15 cellular contexts compared by ENCODE assay signal in the genomic region with DNA sequence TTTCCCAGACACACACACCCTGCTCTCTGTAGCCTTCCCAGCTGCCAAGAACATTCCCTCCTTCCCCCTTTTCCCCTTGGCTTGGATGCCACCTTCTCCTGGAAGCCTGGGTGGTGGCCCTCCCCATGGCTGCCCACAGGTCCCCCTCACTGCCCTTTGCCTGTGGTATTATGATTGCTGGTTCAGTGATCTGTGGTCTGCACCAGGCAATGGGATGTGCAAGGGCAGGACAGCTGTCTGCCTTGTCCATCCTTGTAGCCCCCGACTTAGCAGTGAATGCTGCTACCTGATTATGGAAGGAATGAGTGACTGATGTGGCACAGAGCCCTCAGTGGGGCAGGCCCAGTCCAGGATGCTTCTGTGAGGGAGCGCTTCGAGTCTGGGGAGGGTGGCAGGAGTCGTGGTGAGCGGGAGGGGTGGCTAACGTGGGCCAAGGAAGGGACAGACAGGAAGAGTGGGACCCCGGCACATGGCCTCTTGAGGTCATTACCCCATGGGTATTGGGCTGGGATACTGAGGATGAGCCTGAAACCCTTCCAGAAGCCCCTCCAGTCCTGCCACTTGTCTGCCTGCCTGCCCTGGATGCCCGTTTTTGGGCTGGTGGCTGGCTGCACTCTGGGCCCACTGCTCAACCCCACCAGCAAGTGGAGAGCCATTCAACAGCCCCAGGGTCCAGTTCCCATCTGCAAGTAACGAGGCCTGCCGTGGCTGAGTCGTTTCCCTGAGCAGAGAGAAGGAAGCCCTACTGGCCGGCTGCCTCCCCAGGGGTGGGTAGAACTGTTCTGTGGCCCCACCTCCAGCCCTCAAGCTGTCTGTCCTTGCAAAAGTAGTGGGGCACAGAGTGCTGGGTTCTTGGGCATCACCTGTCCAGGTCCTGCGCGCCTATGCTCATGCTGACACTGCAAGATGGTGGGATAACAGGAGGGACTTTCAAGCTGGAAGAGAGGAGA. TPM values are rescaled to one million over a fixed set of nuclear protein-coding genes. Genes with fewer than 3 reads are reported as not detected.
DNase-seq lines count a peak whose midpoint lies in the region; ATAC-seq, FAIRE-seq and TF ChIP-seq lines count a peak whose summit lies in the region.
"Had no signal": no experiment of that assay in that cellular context is flagged by ENCODE, and none has a peak within 500 bp of the region (broad histone marks: within the 10 kb centered on the region; RNA-seq: fewer than 3 reads in every experiment).

No MANE protein-coding gene starts in this region.

- no peak overlapping the region for H2BK20ac ChIP-seq in H9 (ENCODE audit: low read depth, low read length, poor library complexity, severe bottlenecking)

- H3K9me3 Mint-ChIP-seq in H9 = no peaks in the 10 kb centered on the region
- H3K9me3 Mint-ChIP-seq in activated naive CD8-positive, alpha-beta T cell (ENCODE audit: low read depth) = no peaks in the 10 kb centered on the region
- H3K9me3 Mint-ChIP-seq in stimulated activated naive CD8-positive, alpha-beta T cell treated with anti-CD3 and anti-CD28 coated beads, Interleukin-15, amount 100 ng/mL, for 72 hours = no peaks in the 10 kb centered on the region
- H3K9me3 Mint-ChIP-seq: CD4-positive, alpha-beta T cell had no signal

- no peak overlapping the region for H2BK15ac ChIP-seq in H9 (ENCODE audit: low read depth, low read length)

- H2BK5ac ChIP-seq in H9 (ENCODE audit: insufficient read length, low read length) = no peak overlapping the region

- no peaks in the 10 kb centered on the region for H3K79me1 ChIP-seq in H9 (ENCODE audit: insufficient read depth, low read depth, low read length, poor library complexity, severe bottlenecking)

- WGBS in H9 (ENCODE audit: extremely low coverage, insufficient read length, low lambda C conversion rate) = no CpG with 5 or more reads among the region's 14 CpGs

- H3K9me1 ChIP-seq in keratinocyte (ENCODE audit: control insufficient read depth, extremely low read depth, insufficient read depth, low read length) = peaks cover 11% of the 10 kb centered on the region

- no peak overlapping the region for H3T11ph ChIP-seq in H9 (ENCODE audit: low read length)

- H3K9me3 ChIP-seq in H9 (ENCODE audit: control insufficient read depth, low read depth, low read length) (no peaks in the 10 kb centered on the region), keratinocyte (ENCODE audit: control insufficient read depth, low read depth, low read length) (no peaks in the 10 kb centered on the region)
- H3K9me3 ChIP-seq: heart right ventricle, left lung had no signal

- peak overlapping the region in 1 of 3 experiments; percentile 59; a peak in 1 of 7 replicates for H3K27ac Mint-ChIP-seq in H9
- H3K27ac Mint-ChIP-seq in activated naive CD8-positive, alpha-beta T cell = peak overlapping the region; percentile 46
- H3K27ac Mint-ChIP-seq in stimulated activated naive CD8-positive, alpha-beta T cell treated with anti-CD3 and anti-CD28 coated beads, Interleukin-15, amount 100 ng/mL, for 72 hours = peak overlapping the region in 1 of 2 donors; percentile 14
- H3K27ac Mint-ChIP-seq: CD4-positive, alpha-beta T cell had no signal

- H3K4ac ChIP-seq in H9 (ENCODE audit: low read depth, low read length) = no peak overlapping the region

- no peak overlapping the region for H2BK120ac ChIP-seq in H9 (ENCODE audit: low read depth, low read length, poor library complexity, severe bottlenecking)

- H3K79me2 ChIP-seq in H9 (ENCODE audit: insufficient read depth, low read length) (peaks cover 2% of the 10 kb centered on the region), keratinocyte (ENCODE audit: control insufficient read depth, insufficient read depth, low read length) (peaks cover 72% of the 10 kb centered on the region)
- H3K79me2 ChIP-seq: parathyroid adenoma had no signal

- peaks cover 6% of the 10 kb centered on the region in 2 experiments for H3K36me3 ChIP-seq in keratinocyte (ENCODE audit: control insufficient read depth in 2 of 2, extremely low read depth in 1 of 2, insufficient read depth in 2 of 2, low read length in 2 of 2)
- H3K36me3 ChIP-seq: left lung had no signal

- H3K9ac ChIP-seq in H9 (ENCODE audit: extremely low read depth, insufficient read length, low read length) = no peak overlapping the region
- peak overlapping the region; percentile 23 for H3K9ac ChIP-seq in keratinocyte (ENCODE audit: control insufficient read depth, extremely low read depth, insufficient read depth, low read length)
- H3K9ac ChIP-seq: parathyroid adenoma had no signal

- H2AK5ac ChIP-seq in H9 (ENCODE audit: insufficient read length, low read length) = no peak overlapping the region

- TF ChIP-seq CTCF in H9 (conservative IDR thresholded peaks at IDR 0.05) (no peak), keratinocyte (optimal IDR thresholded peaks at IDR 0.05 in 1 of 3, IDR thresholded peaks at IDR 0.05 in 1 of 3, conservative IDR thresholded peaks at IDR 0.05 in 1 of 3; ENCODE audit: extremely low read depth in 1 of 3, insufficient read depth in 2 of 3, low read length in 3 of 3) (no peak)

- H3K4me1 Mint-ChIP-seq in H9 = peaks cover 22 to 24% of the 10 kb centered on the region in 2 experiments
- H3K4me1 Mint-ChIP-seq in activated naive CD8-positive, alpha-beta T cell (ENCODE audit: low read depth) = peaks cover 23% of the 10 kb centered on the region
- H3K4me1 Mint-ChIP-seq in stimulated activated naive CD8-positive, alpha-beta T cell treated with anti-CD3 and anti-CD28 coated beads, Interleukin-15, amount 100 ng/mL, for 72 hours = peaks cover 61% of the 10 kb centered on the region

- H2AFZ ChIP-seq in H9 (ENCODE audit: low read length) (no peak overlapping the region), keratinocyte (ENCODE audit: control insufficient read depth, low read length) (no peak overlapping the region)
- H2AFZ ChIP-seq: parathyroid adenoma had no signal

- no peak overlapping the region for H2BK12ac ChIP-seq in H9 (ENCODE audit: insufficient read length, low read depth, low read length)

- no peaks in the 10 kb centered on the region for H3K36me3 Mint-ChIP-seq in H9 (ENCODE audit: insufficient read depth in 1 of 3, low read depth in 3 of 3)
- H3K36me3 Mint-ChIP-seq in activated naive CD8-positive, alpha-beta T cell = no peaks in the 10 kb centered on the region

- no peak for TF ChIP-seq POLR2A in GM12892 (IDR thresholded peaks at IDR 0.05; ENCODE audit: low read depth, low read length)

- FAIRE-seq in keratinocyte (lab: Jason Lieb, UNC) (peak; percentile 58), GM12892 (lab: Jason Lieb, UNC) (no peak)
- FAIRE-seq: endothelial cell of umbilical vein had no signal

- dilution Hi-C loops in keratinocyte (cut with MboI; ENCODE audit: extremely low pct_ligation_motif_present, low sequenced_read_pairs) = no loop called here

- no peak overlapping the region for H4K5ac ChIP-seq in H9 (ENCODE audit: insufficient read length, low read depth, low read length)

- H4K20me1 ChIP-seq in H9 (ENCODE audit: control insufficient read depth, insufficient read depth, insufficient read length) (no peaks in the 10 kb centered on the region), keratinocyte (ENCODE audit: control insufficient read depth, extremely low read depth, insufficient read depth, low read length) (peaks cover 8% of the 10 kb centered on the region)

- DNase-seq in H9 (no peak), keratinocyte (ENCODE audit: low read depth, low spot score) (no peak), ureter (ENCODE audit: low spot score) (no peak), GM12892 (ENCODE audit: insufficient read length) (no peak)
- DNase-seq in stimulated activated naive CD8-positive, alpha-beta T cell treated with anti-CD3 and anti-CD28 coated beads, Interleukin-15, amount 100 ng/mL, for 72 hours = no peak
- DNase-seq: CD4-positive, alpha-beta T cell; heart right ventricle; Kasumi-1; left lung; NCI-H2029 treated with DMSO at 0.1 percent for 48 hours; NK-92 treated with Interleukin-12 subunit alpha and Interleukin-12 subunit beta, amount 100 ng/mL, for 24 hours had no signal

- no peak overlapping the region for H3K18ac ChIP-seq in H9 (ENCODE audit: insufficient read length, low read depth, low read length)

- H3K4me3 ChIP-seq in keratinocyte (ENCODE audit: control insufficient read depth in 2 of 3, extremely low read depth in 1 of 3, insufficient read depth in 2 of 3, low read depth in 1 of 3, low read length in 3 of 3) = no peak overlapping the region
- H3K4me3 ChIP-seq: heart right ventricle, left lung had no signal

- no peak for ATAC-seq in stimulated activated naive CD8-positive, alpha-beta T cell treated with anti-CD3 and anti-CD28 coated beads, Interleukin-15, amount 100 ng/mL, for 72 hours
- ATAC-seq in GM19452 (IDR thresholded peaks at IDR 0.05; ENCODE audit: unreplicated experiment) = no peak
- ATAC-seq: heart right ventricle, left lung had no signal

- H3K27me3 Mint-ChIP-seq in H9 (ENCODE audit: low read depth) = no peaks in the 10 kb centered on the region
- no peaks in the 10 kb centered on the region for H3K27me3 Mint-ChIP-seq in activated naive CD8-positive, alpha-beta T cell
- H3K27me3 Mint-ChIP-seq in stimulated activated naive CD8-positive, alpha-beta T cell treated with anti-CD3 and anti-CD28 coated beads, Interleukin-15, amount 100 ng/mL, for 72 hours = peaks cover 7% of the 10 kb centered on the region

- H4K8ac ChIP-seq in H9 (replicated peaks; ENCODE audit: insufficient read length, low read depth, low read length) = peak overlapping the region; percentile 44

- no peak overlapping the region for H3K23ac ChIP-seq in H9 (ENCODE audit: insufficient read length, low read depth, low read length)

- H3K23me2 ChIP-seq in H9 (ENCODE audit: insufficient read length, low read depth, low read length, poor library complexity, severe bottlenecking) = peaks cover 3% of the 10 kb centered on the region

- H4K91ac ChIP-seq in H9 (ENCODE audit: insufficient read length, low read depth, low read length) = no peak overlapping the region

- H3K27ac ChIP-seq in H9 (ENCODE audit: insufficient read length, low read depth, low read length) (no peak overlapping the region), keratinocyte (ENCODE audit: control insufficient read depth, insufficient read depth, low read length) (no peak overlapping the region)
- H3K27ac ChIP-seq: left lung, parathyroid adenoma had no signal

- H3K4me1 ChIP-seq in H9 (ENCODE audit: insufficient read depth, low read length) = peaks cover 3% of the 10 kb centered on the region; the same call in 1 of the 2 replicates
- H3K4me1 ChIP-seq in keratinocyte (ENCODE audit: control insufficient read depth, extremely low read depth, insufficient read depth, low read length) = peaks cover 92% of the 10 kb centered on the region
- H3K4me1 ChIP-seq: parathyroid adenoma had no signal

- H3K27me3 ChIP-seq in H9 (ENCODE audit: insufficient read depth, low read length) (no peaks in the 10 kb centered on the region), keratinocyte (ENCODE audit: control insufficient read depth, extremely low read depth, insufficient read depth, low read length) (no peaks in the 10 kb centered on the region)
- H3K27me3 ChIP-seq: heart right ventricle, left lung had no signal

- H3K4me2 ChIP-seq in H9 (ENCODE audit: insufficient read depth, insufficient read length, low read length) (no peak overlapping the region), keratinocyte (ENCODE audit: control insufficient read depth, extremely low read depth, insufficient read depth, low read depth, low read length) (peak overlapping the region; percentile 69)

- no peak overlapping the region for H3K56ac ChIP-seq in H9 (ENCODE audit: insufficient read length, low read depth, low read length)

- no peak overlapping the region for H3K4me3 Mint-ChIP-seq in H9
- H3K4me3 Mint-ChIP-seq in activated naive CD8-positive, alpha-beta T cell = no peak overlapping the region
- peak overlapping the region; percentile 33 to 67 for H3K4me3 Mint-ChIP-seq in stimulated activated naive CD8-positive, alpha-beta T cell treated with anti-CD3 and anti-CD28 coated beads, Interleukin-15, amount 100 ng/mL, for 72 hours
- H3K4me3 Mint-ChIP-seq: CD4-positive, alpha-beta T cell had no signal

- H3K14ac ChIP-seq in H9 (ENCODE audit: insufficient read depth, low read length) = no peak overlapping the region; the same call in 1 of the 2 replicates

RNA-seq across cellular contexts. Expression of a gene that starts 8.8 kb away (rescaled TPM):
- total RNA-seq in H9 (2021) (6.0 and 6.1 TPM in 2 replicates), ureter (13.2 TPM)
- polyA plus RNA-seq in keratinocyte = 12.0 to 12.4 TPM (median 12.3 TPM) in 3 replicates
- 3.6 TPM for polyA plus RNA-seq in keratinocyte (2011; ENCODE audit: low read depth)
- 7.5 and 7.8 TPM in 2 replicates for polyA plus RNA-seq in keratinocyte (2011; cell fraction: cytosol; rRNA removed)
- polyA plus RNA-seq in keratinocyte (2011; cell fraction: nucleus; rRNA removed) = 29.9 and 32.6 TPM in 2 replicates
- polyA plus RNA-seq in keratinocyte (2012; ENCODE audit: low replicate concordance) = 5.8 and 14.6 TPM in 2 replicates
- polyA minus RNA-seq in keratinocyte = 17.8 to 29.2 TPM (median 23.1 TPM) in 3 replicates
- 13.4 TPM for polyA minus RNA-seq in keratinocyte (2011; cell fraction: cytosol; rRNA and poly(A)+ RNA removed)
- 34.8 and 43.4 TPM in 2 replicates for polyA minus RNA-seq in keratinocyte (2011; cell fraction: nucleus; rRNA and poly(A)+ RNA removed)
- not detected for polyA plus RNA-seq in GM12892 (2012; ENCODE audit: missing spikeins)
- total RNA-seq: CD4-positive, alpha-beta T cell had no signal

Comparison
In these comparisons a context has a peak if more than half of its experiments do, and no peak if none do; other contexts are left out.
1. H3K4me3 Mint-ChIP-seq: peak in stimulated activated naive CD8-positive, alpha-beta T cell treated with anti-CD3 and anti-CD28 coated beads, Interleukin-15, amount 100 ng/mL, for 72 hours (2 of 2); none in H9 (0 of 2) and activated naive CD8-positive, alpha-beta T cell (single experiment).